In genomic region chr17:5892897-5893656, GRCh38 we compare ENCODE assay signal across 1 cellular context.
TF ChIP-seq lines count a peak whose summit lies in the region.

No MANE protein-coding gene starts in this region.

TF ChIP-seq in GM23338, 12 proteins besides CTCF, POLR2A, EP300 and RAD21 (continued from another document):
- no peak for TF ChIP-seq REST (IDR thresholded peaks at IDR 0.05; ENCODE audit: unreplicated experiment)
- no peak for TF ChIP-seq NANOG (IDR thresholded peaks at IDR 0.05; ENCODE audit: borderline replicate concordance)
- no peak for TF ChIP-seq POLR2AphosphoS5 (IDR thresholded peaks at IDR 0.05; ENCODE audit: low read depth)
- no peak for TF ChIP-seq ETS1 (IDR thresholded peaks at IDR 0.05)
- no peak for TF ChIP-seq CREB1 (CRISPR knock-in tag; IDR thresholded peaks at IDR 0.05; ENCODE audit: low read depth)
- no peak for TF ChIP-seq EZH2 (IDR thresholded peaks at IDR 0.05; ENCODE audit: low read depth, unreplicated experiment)
- no peak for TF ChIP-seq ZNF114 (CRISPR knock-in tag; IDR thresholded peaks at IDR 0.05)
- no peak for TF ChIP-seq STAT1 (IDR thresholded peaks at IDR 0.05; ENCODE audit: unreplicated experiment)
- no peak for TF ChIP-seq ZNF331 (CRISPR knock-in tag; IDR thresholded peaks at IDR 0.05; ENCODE audit: low read depth)
